Comparison of ENCODE assay signal across 23 cellular contexts in the genomic region with DNA sequence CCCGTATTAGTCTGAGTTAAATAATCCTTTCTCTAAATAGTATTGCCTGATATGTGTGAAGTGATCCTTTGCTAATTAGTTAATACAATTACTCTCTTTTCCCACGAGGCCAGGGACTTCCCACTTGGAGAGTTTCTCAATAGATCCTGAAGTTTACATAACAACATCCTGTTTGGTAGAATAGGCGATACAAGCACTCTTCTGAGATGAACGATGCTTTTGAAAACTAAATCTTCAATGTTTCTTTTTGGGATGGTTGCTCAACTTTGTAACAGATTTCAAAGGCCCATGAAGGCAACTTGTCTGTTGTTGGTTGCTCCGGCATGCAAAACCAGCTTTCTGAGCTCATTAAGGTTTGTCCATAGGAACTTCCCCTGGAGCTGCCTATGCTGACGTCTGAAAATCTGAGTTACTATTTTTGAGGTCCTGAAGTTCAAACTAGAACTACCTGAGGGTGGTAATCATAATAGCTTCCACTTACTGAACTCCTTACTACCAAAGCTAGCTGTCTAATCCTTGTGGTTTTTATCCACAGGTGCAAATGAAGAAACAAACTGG. TPM values are rescaled to one million over a fixed set of nuclear protein-coding genes. Genes with fewer than 3 reads are reported as not detected.
DNase-seq lines count a peak whose midpoint lies in the region; ATAC-seq, FAIRE-seq and TF ChIP-seq lines count a peak whose summit lies in the region.
"Had no signal": no experiment of that assay in that cellular context is flagged by ENCODE, and none has a peak within 500 bp of the region (broad histone marks: within the 10 kb centered on the region; RNA-seq: fewer than 3 reads in every experiment).

No MANE protein-coding gene starts in this region.

- H3K27ac Mint-ChIP-seq in natural killer cell treated with Interleukin-12 subunit alpha and Interleukin-12 subunit beta and Interleukin-15 and Interleukin-18, amount 100 ng/mL, for 72 hours = no peak overlapping the region
- H3K27ac Mint-ChIP-seq in T-helper 17 cell = no peak overlapping the region
- H3K27ac Mint-ChIP-seq: activated naive CD8-positive, alpha-beta T cell treated with anti-CD3 and anti-CD28 coated beads for 36 hours; CD8-positive, alpha-beta memory T cell had no signal

- no peak overlapping the region for H3K4me3 ChIP-seq in ACC112 (ENCODE audit: low read depth, low read length)
- H3K4me3 ChIP-seq in IMR-90 (ENCODE audit: insufficient read depth, low read depth, low read length) = no peak overlapping the region
- no peak overlapping the region for H3K4me3 ChIP-seq in bronchial epithelial cell (ENCODE audit: low read depth, low read length)
- no peak overlapping the region for H3K4me3 ChIP-seq in mesendoderm (ENCODE audit: low read length)
- no peak overlapping the region for H3K4me3 ChIP-seq in OCI-LY7 (ENCODE audit: low read depth, low read length, poor library complexity, severe bottlenecking)
- H3K4me3 ChIP-seq: coronary artery, psoas muscle had no signal

- no peak for TF ChIP-seq CTCF in IMR-90 (conservative IDR thresholded peaks at IDR 0.05; ENCODE audit: low read depth, low read length)
- TF ChIP-seq CTCF in bronchial epithelial cell (IDR thresholded peaks at IDR 0.05; ENCODE audit: insufficient read depth, low read length, severe bottlenecking) = no peak
- no peak for TF ChIP-seq CTCF in OCI-LY7 (conservative IDR thresholded peaks at IDR 0.05; ENCODE audit: low read length)

- in situ Hi-C loops in IMR-90 (cut with MboI; ENCODE audit: low sequenced_read_pairs) = no loop called here

- ATAC-seq in IMR-90 (ENCODE audit: low read depth) = peak; percentile 13; the same call in 1 of the 2 replicates
- ATAC-seq in natural killer cell treated with Interleukin-12 subunit alpha and Interleukin-12 subunit beta and Interleukin-15 and Interleukin-18, amount 100 ng/mL, for 72 hours = no peak
- ATAC-seq in T-helper 17 cell = no peak
- ATAC-seq: PC-3, psoas muscle had no signal

- H3K14ac ChIP-seq in IMR-90 (replicated peaks; ENCODE audit: low read depth, low read length) = peak overlapping the region; percentile 61

- H3K4ac ChIP-seq in IMR-90 (ENCODE audit: low read depth, low read length) (peak overlapping the region; percentile 34; the same call in 1 of the 2 replicates), mesendoderm (ENCODE audit: low read depth, low read length) (no peak overlapping the region)

- no peak overlapping the region for H3K4me3 Mint-ChIP-seq in natural killer cell treated with Interleukin-12 subunit alpha and Interleukin-12 subunit beta and Interleukin-15 and Interleukin-18, amount 100 ng/mL, for 72 hours
- no peak overlapping the region for H3K4me3 Mint-ChIP-seq in T-helper 17 cell
- H3K4me3 Mint-ChIP-seq: activated naive CD8-positive, alpha-beta T cell treated with anti-CD3 and anti-CD28 coated beads for 36 hours; CD8-positive, alpha-beta memory T cell; neural crest cell had no signal

- DNase-seq in IMR-90 = peak; percentile 43
- peak; percentile 66 for DNase-seq in bronchial epithelial cell (ENCODE audit: low read depth)
- peak; percentile 3 for DNase-seq in mesendoderm
- no peak for DNase-seq in natural killer cell treated with Interleukin-12 subunit alpha and Interleukin-12 subunit beta and Interleukin-15 and Interleukin-18, amount 100 ng/mL, for 72 hours (ENCODE audit: low spot score)
- DNase-seq in SKM-1 (lab: John Stamatoyannopoulos, UW; ENCODE audit: unreplicated experiment) = no peak
- no peak for DNase-seq in OCI-LY7 (ENCODE audit: low spot score)
- DNase-seq in T-helper 17 cell = no peak
- DNase-seq: activated CD4-positive, alpha-beta T cell treated with anti-CD3 and anti-CD28 coated beads for 4 hours; activated naive CD8-positive, alpha-beta T cell treated with anti-CD3 and anti-CD28 coated beads for 36 hours; brain microvascular endothelial cell; CD8-positive, alpha-beta memory T cell; hippocampal formation; KBM-7; midbrain; NCI-H1092; NCI-H2081 treated with DMSO at 0.1 percent for 48 hours; NCI-H510A; PC-3; psoas muscle; stimulated activated CD4-positive, alpha-beta T cell treated with anti-CD3 and anti-CD28 coated beads, Interleukin-4, amount 100 ng/mL, for 4 hours had no signal

- H3K23ac ChIP-seq in IMR-90 (ENCODE audit: low read depth, low read length) = peak overlapping the region; percentile 59; the same call in 1 of the 2 replicates
- no peak overlapping the region for H3K23ac ChIP-seq in mesendoderm (ENCODE audit: low read length)

- H3K9ac ChIP-seq in IMR-90 (ENCODE audit: low read depth, low read length) = no peak overlapping the region
- H3K9ac ChIP-seq in mesendoderm (ENCODE audit: low read length) = no peak overlapping the region

- H3K36me3 ChIP-seq in ACC112 (ENCODE audit: insufficient read depth, low read length) (no peaks in the 10 kb centered on the region), IMR-90 (ENCODE audit: control insufficient read depth, insufficient read depth, low read length) (no peaks in the 10 kb centered on the region), bronchial epithelial cell (ENCODE audit: control insufficient read depth, insufficient read depth, low read length) (no peaks in the 10 kb centered on the region), mesendoderm (ENCODE audit: control insufficient read depth, insufficient read depth, low read length) (no peaks in the 10 kb centered on the region), OCI-LY7 (ENCODE audit: insufficient read depth, low read length) (no peaks in the 10 kb centered on the region)
- H3K36me3 ChIP-seq: brain microvascular endothelial cell had no signal

- H2BK5ac ChIP-seq in IMR-90 (ENCODE audit: low read depth, low read length, poor library complexity, severe bottlenecking) (peak overlapping the region; percentile 9), mesendoderm (ENCODE audit: low read length) (no peak overlapping the region)

- H3K4me2 ChIP-seq in IMR-90 (ENCODE audit: low read depth, low read length) (0 out of 2 replicates have a peak overlapping the region, but pooled peaks have one; percentile 18), mesendoderm (ENCODE audit: low read length) (no peak overlapping the region), OCI-LY7 (ENCODE audit: low read length) (no peak overlapping the region)

- H3K27me3 Mint-ChIP-seq in natural killer cell treated with Interleukin-12 subunit alpha and Interleukin-12 subunit beta and Interleukin-15 and Interleukin-18, amount 100 ng/mL, for 72 hours = peaks cover 10 to 20% of the 10 kb centered on the region in 2 donors
- H3K27me3 Mint-ChIP-seq in T-helper 17 cell = peaks cover 38% of the 10 kb centered on the region

- peak overlapping the region; percentile 58 for H2BK120ac ChIP-seq in IMR-90 (ENCODE audit: low read depth, low read length)
- H2BK120ac ChIP-seq in mesendoderm (ENCODE audit: low read depth, low read length) = no peak overlapping the region

- H2BK15ac ChIP-seq in IMR-90 (ENCODE audit: low read depth, low read length) = peak overlapping the region; percentile 39; the same call in 1 of the 3 replicates
- no peak overlapping the region for H2BK15ac ChIP-seq in mesendoderm (replicated peaks; ENCODE audit: low read depth)

- WGBS in IMR-90 (ENCODE audit: extremely low coverage in 2 of 2, insufficient read length in 1 of 2), 2 experiments = no CpG with 5 or more reads among the region's 6 CpGs
- no CpG with 5 or more reads among the region's 6 CpGs for WGBS in mesendoderm (ENCODE audit: extremely low coverage, insufficient coverage, low lambda C conversion rate)

- H3K9me2 ChIP-seq in OCI-LY7 (ENCODE audit: insufficient read depth, low read length) = no peaks in the 10 kb centered on the region

- no peak overlapping the region; the same call in 1 of the 2 replicates for H4K91ac ChIP-seq in IMR-90 (ENCODE audit: insufficient read depth, low read depth, low read length)

- peak; percentile 66 for FAIRE-seq in bronchial epithelial cell (lab: Jason Lieb, UNC)

- H3K56ac ChIP-seq in IMR-90 (ENCODE audit: extremely low read depth, insufficient read depth, low read length) (no peak overlapping the region), mesendoderm (ENCODE audit: low read length) (no peak overlapping the region)

- intact Hi-C loops in IMR-90 (cut with micrococcal nuclease) (loop anchor here (2.0 kb wide), 1 partner anchor 31 kb away; a partner anchor contains a TSS), OCI-LY7 (cut with micrococcal nuclease; ENCODE audit: unreplicated experiment) (loop anchor here (2.0 to 10.0 kb wide), 2 partner anchors 105 to 383 kb away; no protein-coding TSS in a partner anchor)

- H2BK20ac ChIP-seq in IMR-90 (ENCODE audit: low read depth, low read length) = peak overlapping the region; percentile 52

- dilution Hi-C loops in IMR-90 (cut with HindIII; ENCODE audit: low sequenced_read_pairs, unreplicated experiment) = no loop called here

- H2AK5ac ChIP-seq in IMR-90 (ENCODE audit: low read depth, low read length) (peak overlapping the region; percentile 56; the same call in 1 of the 2 replicates), mesendoderm (ENCODE audit: low read length) (no peak overlapping the region)

- H3K27ac ChIP-seq in ACC112 (ENCODE audit: low read depth, low read length) = 0 out of 2 replicates have a peak overlapping the region, but pooled peaks have one; percentile 10
- no peak overlapping the region for H3K27ac ChIP-seq in IMR-90 (ENCODE audit: insufficient read depth, low read length)
- H3K27ac ChIP-seq in mesendoderm (ENCODE audit: low read depth, low read length) = no peak overlapping the region
- H3K27ac ChIP-seq in OCI-LY7 (ENCODE audit: low read depth, low read length, poor library complexity, severe bottlenecking) = no peak overlapping the region
- H3K27ac ChIP-seq: brain microvascular endothelial cell, coronary artery, psoas muscle had no signal

- H2AFZ ChIP-seq in ACC112 (ENCODE audit: low read length, unreplicated experiment) = peak overlapping the region; percentile 95
- no peak overlapping the region for H2AFZ ChIP-seq in IMR-90 (replicated peaks; ENCODE audit: low read length, poor library complexity)
- no peak overlapping the region for H2AFZ ChIP-seq in OCI-LY7 (ENCODE audit: low read length)

- H3K27me3 ChIP-seq in ACC112 (ENCODE audit: insufficient read depth, low read length) (no peaks in the 10 kb centered on the region), IMR-90 (ENCODE audit: control insufficient read depth, insufficient read depth, low read length) (no peaks in the 10 kb centered on the region), bronchial epithelial cell (ENCODE audit: control insufficient read depth, insufficient read depth, low read length) (no peaks in the 10 kb centered on the region), mesendoderm (ENCODE audit: insufficient read depth, low read length, poor library complexity) (no peaks in the 10 kb centered on the region)
- H3K27me3 ChIP-seq: brain microvascular endothelial cell had no signal

- BruUV-seq in IMR-90 (replicated peaks; lab: Mats Ljungman, UMichigan) (no TSS peak), OCI-LY7 (replicated peaks; lab: Mats Ljungman, UMichigan) (no TSS peak)

- H3K18ac ChIP-seq in IMR-90 (ENCODE audit: low read depth, low read length) = peak overlapping the region; percentile 25; the same call in 1 of the 2 replicates
- peak overlapping the region; percentile 51 for H3K18ac ChIP-seq in mesendoderm (ENCODE audit: low read length)

- H3K9me3 Mint-ChIP-seq in natural killer cell treated with Interleukin-12 subunit alpha and Interleukin-12 subunit beta and Interleukin-15 and Interleukin-18, amount 100 ng/mL, for 72 hours = no peaks in the 10 kb centered on the region
- H3K9me3 Mint-ChIP-seq: activated naive CD8-positive, alpha-beta T cell treated with anti-CD3 and anti-CD28 coated beads for 36 hours; CD8-positive, alpha-beta memory T cell; neural crest cell had no signal

- no peaks in the 10 kb centered on the region for H3K36me3 Mint-ChIP-seq in natural killer cell treated with Interleukin-12 subunit alpha and Interleukin-12 subunit beta and Interleukin-15 and Interleukin-18, amount 100 ng/mL, for 72 hours
- no peaks in the 10 kb centered on the region for H3K36me3 Mint-ChIP-seq in T-helper 17 cell (ENCODE audit: low read depth)
- H3K36me3 Mint-ChIP-seq: activated naive CD8-positive, alpha-beta T cell treated with anti-CD3 and anti-CD28 coated beads for 36 hours; CD8-positive, alpha-beta memory T cell had no signal

- H3K79me2 ChIP-seq in ACC112 (ENCODE audit: control insufficient read depth, insufficient read depth, low read length, unreplicated experiment) (no peaks in the 10 kb centered on the region), mesendoderm (ENCODE audit: control insufficient read depth, insufficient read depth, low read length) (no peaks in the 10 kb centered on the region), OCI-LY7 (ENCODE audit: insufficient read depth, low read depth, low read length) (no peaks in the 10 kb centered on the region)

- CTCF ChIA-PET in IMR-90 (lab: Yijun Ruan, JAX) (interaction anchor here (0.9 to 1.5 kb wide), 2 partner anchors 26 to 153 kb away, joined by 4 to 5 read pairs; no protein-coding TSS in a partner anchor), OCI-LY7 (lab: Charles Lee; ENCODE audit: unreplicated experiment) (interaction anchor here (0.5 kb wide), 1 partner anchor 434 kb away, joined by 3 read pairs; no protein-coding TSS in a partner anchor)

- no peak for TF ChIP-seq RAD21 in IMR-90 (IDR thresholded peaks at IDR 0.05; ENCODE audit: low read length)

- no peaks in the 10 kb centered on the region for H3K79me1 ChIP-seq in IMR-90 (ENCODE audit: low read depth in 1 of 2, low read length in 2 of 2)
- no peaks in the 10 kb centered on the region for H3K79me1 ChIP-seq in mesendoderm (ENCODE audit: low read length)

- H3K9me3 ChIP-seq in IMR-90 (ENCODE audit: control insufficient read depth, insufficient read depth, low read length) (no peaks in the 10 kb centered on the region), OCI-LY7 (ENCODE audit: low read length) (no peaks in the 10 kb centered on the region), T-helper 17 cell (ENCODE audit: control insufficient read depth, low read length, poor library complexity, severe bottlenecking) (no peaks in the 10 kb centered on the region)
- H3K9me3 ChIP-seq: psoas muscle had no signal

- TF ChIP-seq POLR2A in IMR-90 (IDR thresholded peaks at IDR 0.05; ENCODE audit: low read depth, low read length) = no peak

- H4K5ac ChIP-seq in IMR-90 (ENCODE audit: low read depth, low read length) (no peak overlapping the region; the same call in 1 of the 2 replicates), mesendoderm (ENCODE audit: low read length) (no peak overlapping the region)

- H4K8ac ChIP-seq in IMR-90 (ENCODE audit: low read depth in 2 of 2, low read length in 2 of 2) (peak overlapping the region; percentile 12 to 33; a peak in 2 of 4 replicates), mesendoderm (ENCODE audit: low read depth, low read length) (no peak overlapping the region)

- H3K4me1 ChIP-seq in ACC112 (ENCODE audit: control insufficient read depth, insufficient read depth, low read length, unreplicated experiment) (peaks cover 47% of the 10 kb centered on the region), IMR-90 (ENCODE audit: control insufficient read depth, insufficient read depth, low read length) (peaks cover 12% of the 10 kb centered on the region), mesendoderm (ENCODE audit: control insufficient read depth, low read depth, low read length) (no peaks in the 10 kb centered on the region), OCI-LY7 (ENCODE audit: insufficient read depth, low read length, poor library complexity, severe bottlenecking) (no peaks in the 10 kb centered on the region)

- no peak overlapping the region for H2AK9ac ChIP-seq in IMR-90 (replicated peaks; ENCODE audit: low read depth, low read length, poor library complexity)

- peaks cover 0 to 2% of the 10 kb centered on the region in 2 donors for H3K4me1 Mint-ChIP-seq in natural killer cell treated with Interleukin-12 subunit alpha and Interleukin-12 subunit beta and Interleukin-15 and Interleukin-18, amount 100 ng/mL, for 72 hours (ENCODE audit: low read depth in 2 of 2)
- no peaks in the 10 kb centered on the region for H3K4me1 Mint-ChIP-seq in T-helper 17 cell
- H3K4me1 Mint-ChIP-seq: activated naive CD8-positive, alpha-beta T cell treated with anti-CD3 and anti-CD28 coated beads for 36 hours; CD8-positive, alpha-beta memory T cell had no signal

- H3K9me1 ChIP-seq in IMR-90 (ENCODE audit: insufficient read depth, low read length) = peaks cover 12% of the 10 kb centered on the region

- no peaks in the 10 kb centered on the region for H4K20me1 ChIP-seq in IMR-90 (ENCODE audit: insufficient read depth, low read length)
- no peaks in the 10 kb centered on the region; the same call in 1 of the 2 replicates for H4K20me1 ChIP-seq in OCI-LY7 (ENCODE audit: insufficient read depth, low read length)

- POLR2A ChIA-PET in IMR-90 (lab: Charles Lee; ENCODE audit: unreplicated experiment) (no interaction called here), OCI-LY7 (lab: Charles Lee) (no interaction called here)

RNA-seq across cellular contexts. Expression of a gene that starts 25.9 kb away (rescaled TPM):
- under 0.01 TPM in 2 replicates for total RNA-seq in IMR-90 (2012; rRNA removed)
- 0.03 TPM in 1 of 2 replicates, not detected in the other for polyA plus RNA-seq in IMR-90 (2012; rRNA removed)
- under 0.01 and 0.01 TPM in 2 replicates for polyA plus RNA-seq in IMR-90 (2012; cell fraction: cytosol; rRNA removed)
- 0.01 and 0.05 TPM in 2 replicates for polyA plus RNA-seq in IMR-90 (2012; cell fraction: nucleus; rRNA removed; ENCODE audit: low replicate concordance)
- total RNA-seq in bronchial epithelial cell = 0.26 and 0.38 TPM in 2 replicates
- not detected for polyA plus RNA-seq in mesendoderm (2013, experiment 1 of 2)
- polyA plus RNA-seq in mesendoderm (2013, experiment 2 of 2) = not detected
- total RNA-seq in natural killer cell treated with Interleukin-12 subunit alpha and Interleukin-12 subunit beta and Interleukin-15 and Interleukin-18, amount 100 ng/mL, for 72 hours = not detected
- total RNA-seq in OCI-LY7 (2014; rRNA removed; shearing (Covaris generic)) = not detected in 2 replicates
- total RNA-seq in OCI-LY7 (2022) = not detected in 2 replicates
- not detected for total RNA-seq in T-helper 17 cell
- total RNA-seq: activated naive CD8-positive, alpha-beta T cell treated with anti-CD3 and anti-CD28 coated beads for 36 hours; CD8-positive, alpha-beta memory T cell; neural crest cell had no signal
- polyA plus RNA-seq: CD8-positive, alpha-beta memory T cell had no signal

RNA-seq across cellular contexts. Expression of a gene that starts 30.8 kb away (rescaled TPM):
- 27.8 and 30.0 TPM in 2 replicates for total RNA-seq in IMR-90 (2012; rRNA removed)
- 20.1 and 21.1 TPM in 2 replicates for polyA plus RNA-seq in IMR-90 (2012; rRNA removed)
- polyA plus RNA-seq in IMR-90 (2012; cell fraction: cytosol; rRNA removed) = 8.5 and 14.8 TPM in 2 replicates
- 34.3 and 36.6 TPM in 2 replicates for polyA plus RNA-seq in IMR-90 (2012; cell fraction: nucleus; rRNA removed; ENCODE audit: low replicate concordance)
- 39.7 and 64.8 TPM in 2 replicates for total RNA-seq in bronchial epithelial cell
- polyA plus RNA-seq in mesendoderm (2013, experiment 1 of 2) = 9.6 TPM
- 9.6 TPM for polyA plus RNA-seq in mesendoderm (2013, experiment 2 of 2)
- 10 to 100 TPM; 11.5 to 14.9 TPM for total RNA-seq in natural killer cell treated with Interleukin-12 subunit alpha and Interleukin-12 subunit beta and Interleukin-15 and Interleukin-18, amount 100 ng/mL, for 72 hours
- not detected in 2 replicates for total RNA-seq in OCI-LY7 (2014; rRNA removed; shearing (Covaris generic))
- 0.08 and 0.39 TPM in 2 replicates for total RNA-seq in OCI-LY7 (2022)
- 1 to 10 TPM; 1.4 to 1.8 TPM for total RNA-seq in T-helper 17 cell

Comparison
In these comparisons a context has a peak if more than half of its experiments do, and no peak if none do; other contexts are left out.
1. DNase-seq: peak in IMR-90 (single experiment), bronchial epithelial cell (single experiment) and mesendoderm (single experiment); none in natural killer cell treated with Interleukin-12 subunit alpha and Interleukin-12 subunit beta and Interleukin-15 and Interleukin-18, amount 100 ng/mL, for 72 hours (single experiment), SKM-1 (single experiment), OCI-LY7 (single experiment) and T-helper 17 cell (0 of 3).
2. RNA of a gene that starts 30.8 kb away (total RNA-seq): 39.7 to 64.8 TPM in bronchial epithelial cell, 27.8 to 30.0 TPM in IMR-90 and 11.5 to 14.9 TPM in natural killer cell treated with Interleukin-12 subunit alpha and Interleukin-12 subunit beta and Interleukin-15 and Interleukin-18, amount 100 ng/mL, for 72 hours; 1.4 to 1.8 TPM in T-helper 17 cell and 0.08 to 0.39 TPM in OCI-LY7; every median in the first group is over 4 times any median in the second.